In genomic region chrX:15864629-15865028, GRCh38 we compare ENCODE assay signal across 19 cellular contexts. TPM values are rescaled to one million over a fixed set of nuclear protein-coding genes. Genes with fewer than 3 reads are reported as not detected.
DNase-seq lines count a peak whose midpoint lies in the region; TF ChIP-seq lines count a peak whose summit lies in the region.
"Had no signal": no experiment of that assay in that cellular context is flagged by ENCODE, and none has a peak within 500 bp of the region (broad histone marks: within the 10 kb centered on the region; RNA-seq: fewer than 3 reads in every experiment).

No MANE protein-coding gene starts in this region.

- intact Hi-C loops in left ventricle myocardium inferior (cut with micrococcal nuclease) (no loop called here), cardiac septum (cut with DNase I) (no loop called here)

- H3K27ac ChIP-seq in left ventricle myocardium inferior (replicated peaks) (peak overlapping the region; percentile 53), epithelial cell of prostate (no peak overlapping the region), skeletal muscle tissue (ENCODE audit: low read depth, low read length) (peak overlapping the region; percentile 78)
- H3K27ac ChIP-seq: BLaER1 treated with 17β-estradiol and CSF1 and Interleukin-3, amounts not matched to agents 10 nM and 100 nM; Peyer's patch had no signal

- DNase-seq in left ventricle myocardium inferior (no peak), cardiac septum (ENCODE audit: low spot score) (no peak), RKO (ENCODE audit: low spot score) (peak; percentile 1), epithelial cell of prostate (ENCODE audit: low read depth, low spot score) (peak; percentile 49), NCI-H128 (lab: John Stamatoyannopoulos, UW; ENCODE audit: unreplicated experiment) (no peak), inferior parietal cortex (ENCODE audit: extremely low spot score) (no peak)
- DNase-seq in activated CD8-positive, alpha-beta memory T cell treated with anti-CD3 and anti-CD28 coated beads for 24 hours = no peak
- DNase-seq: activated CD4-positive, alpha-beta T cell treated with anti-CD3 and anti-CD28 coated beads for 4 hours; Calu3; cortex of kidney; HCEC 1CT; head of caudate nucleus; KG1; NCI-H187; NCI-H345; NK-92 treated with Interleukin-12 subunit alpha and Interleukin-12 subunit beta, amount 100 ng/mL, for 24 hours; Peyer's patch had no signal

- peak overlapping the region in 1 of 3 donors; percentile 19 for H3K9ac ChIP-seq in skeletal muscle tissue (ENCODE audit: low read depth in 1 of 3, low read length in 3 of 3)
- H3K9ac ChIP-seq: BLaER1 treated with 17β-estradiol and CSF1 and Interleukin-3, amounts not matched to agents 10 nM and 100 nM had no signal

- H3K9me3 ChIP-seq in left ventricle myocardium inferior (replicated peaks) (no peaks in the 10 kb centered on the region), skeletal muscle tissue (ENCODE audit: control insufficient read depth in 3 of 3, low read length in 3 of 3) (no peaks in the 10 kb centered on the region)
- H3K9me3 ChIP-seq: Peyer's patch had no signal

- TF ChIP-seq CTCF in left ventricle myocardium inferior (IDR thresholded peaks at IDR 0.05; ENCODE audit: borderline replicate concordance) = no peak

- no peak overlapping the region for H3K4me3 ChIP-seq in left ventricle myocardium inferior
- H3K4me3 ChIP-seq in skeletal muscle tissue (ENCODE audit: low read length in 3 of 3) = no peak overlapping the region
- H3K4me3 ChIP-seq: BLaER1 treated with 17β-estradiol and CSF1 and Interleukin-3, amounts not matched to agents 10 nM and 100 nM; Peyer's patch had no signal

- no peaks in the 10 kb centered on the region for H3K36me3 ChIP-seq in left ventricle myocardium inferior
- H3K36me3 ChIP-seq in skeletal muscle tissue (ENCODE audit: control insufficient read depth in 3 of 3, insufficient read depth in 3 of 3, low read length in 3 of 3) = no peaks in the 10 kb centered on the region
- H3K36me3 ChIP-seq: BLaER1 treated with 17β-estradiol and CSF1 and Interleukin-3, amounts not matched to agents 10 nM and 100 nM; Peyer's patch had no signal

- H3K27me3 ChIP-seq in left ventricle myocardium inferior (ENCODE audit: low read depth) (no peaks in the 10 kb centered on the region), skeletal muscle tissue (ENCODE audit: control insufficient read depth in 3 of 3, insufficient read depth in 3 of 3, low read length in 3 of 3) (peaks cover 0 to 3% (median 0%) of the 10 kb centered on the region in 3 donors)
- H3K27me3 ChIP-seq: Peyer's patch had no signal

- H3K4me1 ChIP-seq in left ventricle myocardium inferior = no peaks in the 10 kb centered on the region
- H3K4me1 ChIP-seq in skeletal muscle tissue (ENCODE audit: control insufficient read depth in 3 of 3, insufficient read depth in 3 of 3, low read length in 3 of 3) = peaks cover 3 to 9% (median 5%) of the 10 kb centered on the region in 3 donors
- H3K4me1 ChIP-seq: Peyer's patch had no signal

RNA-seq across cellular contexts. Expression of gene AP1S2, which starts 10.0 kb away (rescaled TPM):
- 143 TPM for total RNA-seq in left ventricle myocardium inferior
- 198 TPM for total RNA-seq in cardiac septum
- 28.2 TPM for total RNA-seq in skeletal muscle tissue

Comparison
In these comparisons a context has a peak if more than half of its experiments do, and no peak if none do; other contexts are left out.
1. DNase-seq: peak in RKO (single experiment) and epithelial cell of prostate (single experiment); none in left ventricle myocardium inferior (single experiment), cardiac septum (single experiment), activated CD8-positive, alpha-beta memory T cell treated with anti-CD3 and anti-CD28 coated beads for 24 hours (single experiment), NCI-H128 (single experiment) and inferior parietal cortex (single experiment).